2 cellular contexts compared by ENCODE assay signal in the genomic region with DNA sequence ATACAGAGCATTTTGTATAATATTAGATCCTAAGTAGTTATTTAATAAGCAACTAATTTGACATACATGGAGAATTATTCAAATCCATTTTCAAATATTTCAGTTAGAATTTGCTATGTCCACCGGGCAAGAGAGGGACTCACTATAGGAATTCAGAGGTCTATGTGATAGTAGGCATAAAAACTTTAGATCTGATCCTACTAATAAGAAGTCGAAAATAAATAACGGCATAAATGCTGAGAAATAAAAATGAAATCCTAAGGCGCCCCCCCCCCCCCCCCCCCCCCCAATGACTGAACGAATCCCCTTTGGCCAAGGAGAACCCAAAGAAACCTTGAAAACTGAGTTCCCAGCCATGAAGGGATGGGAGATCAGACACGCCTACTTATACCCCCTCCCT.
TF ChIP-seq lines count a peak whose summit lies in the region.

No MANE protein-coding gene starts in this region.

TF ChIP-seq in HepG2, 621 proteins besides CTCF, POLR2A, EP300 and RAD21 (continued from another document):
- TF ChIP-seq, protein P1, sequence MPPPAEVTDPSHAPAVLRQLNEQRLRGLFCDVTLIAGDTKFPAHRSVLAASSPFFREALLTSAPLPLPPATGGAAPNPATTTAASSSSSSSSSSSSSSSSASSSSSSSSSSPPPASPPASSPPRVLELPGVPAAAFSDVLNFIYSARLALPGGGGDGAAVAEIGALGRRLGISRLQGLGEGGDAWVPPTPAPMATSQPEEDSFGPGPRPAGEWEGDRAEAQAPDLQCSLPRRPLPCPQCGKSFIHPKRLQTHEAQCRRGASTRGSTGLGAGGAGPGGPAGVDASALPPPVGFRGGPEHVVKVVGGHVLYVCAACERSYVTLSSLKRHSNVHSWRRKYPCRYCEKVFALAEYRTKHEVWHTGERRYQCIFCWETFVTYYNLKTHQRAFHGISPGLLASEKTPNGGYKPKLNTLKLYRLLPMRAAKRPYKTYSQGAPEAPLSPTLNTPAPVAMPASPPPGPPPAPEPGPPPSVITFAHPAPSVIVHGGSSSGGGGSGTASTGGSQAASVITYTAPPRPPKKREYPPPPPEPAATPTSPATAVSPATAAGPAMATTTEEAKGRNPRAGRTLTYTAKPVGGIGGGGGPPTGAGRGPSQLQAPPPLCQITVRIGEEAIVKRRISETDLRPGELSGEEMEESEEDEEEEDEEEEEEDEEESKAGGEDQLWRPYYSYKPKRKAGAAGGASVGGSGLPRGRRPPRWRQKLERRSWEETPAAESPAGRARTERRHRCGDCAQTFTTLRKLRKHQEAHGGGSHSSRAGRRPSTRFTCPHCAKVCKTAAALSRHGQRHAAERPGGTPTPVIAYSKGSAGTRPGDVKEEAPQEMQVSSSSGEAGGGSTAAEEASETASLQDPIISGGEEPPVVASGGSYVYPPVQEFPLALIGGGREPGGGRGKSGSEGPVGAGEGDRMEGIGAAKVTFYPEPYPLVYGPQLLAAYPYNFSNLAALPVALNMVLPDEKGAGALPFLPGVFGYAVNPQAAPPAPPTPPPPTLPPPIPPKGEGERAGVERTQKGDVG (CRISPR knock-in tag; IDR thresholded peaks at IDR 0.05; ENCODE audit: borderline replicate concordance) = no peak
- TF ChIP-seq SUZ12 (IDR thresholded peaks at IDR 0.05; ENCODE audit: low read depth, low read length) = no peak

TF ChIP-seq in K562, 482 proteins besides CTCF, POLR2A, EP300 and RAD21 (continued from another document):
- no peak for TF ChIP-seq ZNF740 (CRISPR knock-in tag; IDR thresholded peaks at IDR 0.05)
- TF ChIP-seq ZNF740 (tag; IDR thresholded peaks at IDR 0.05) = 0 out of 4 replicates have a peak, but pooled peaks of 1 of the 2 experiments have one; percentile 47
- TF ChIP-seq NCOA2 (IDR thresholded peaks at IDR 0.05; ENCODE audit: partially characterized antibody in 2 of 2) = no peak
- no peak for TF ChIP-seq ZNF354B (CRISPR knock-in tag; IDR thresholded peaks at IDR 0.05)
- no peak for TF ChIP-seq ZSCAN32 (CRISPR knock-in tag; IDR thresholded peaks at IDR 0.05)
- no peak for TF ChIP-seq EP400 (IDR thresholded peaks at IDR 0.05)
- TF ChIP-seq ZNF717 (CRISPR knock-in tag; IDR thresholded peaks at IDR 0.05) = no peak
- TF ChIP-seq, protein P2, sequence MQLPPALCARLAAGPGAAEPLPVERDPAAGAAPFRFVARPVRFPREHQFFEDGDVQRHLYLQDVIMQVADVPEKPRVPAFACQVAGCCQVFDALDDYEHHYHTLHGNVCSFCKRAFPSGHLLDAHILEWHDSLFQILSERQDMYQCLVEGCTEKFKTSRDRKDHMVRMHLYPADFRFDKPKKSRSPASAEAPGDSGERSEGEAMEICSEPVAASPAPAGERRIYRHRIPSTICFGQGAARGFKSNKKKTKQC (CRISPR knock-in tag; IDR thresholded peaks at IDR 0.05) = no peak
- peak; percentile 94 for TF ChIP-seq HNRNPK (IDR thresholded peaks at IDR 0.05; ENCODE audit: low read depth, low read length, poor library complexity, severe bottlenecking)
- no peak for TF ChIP-seq SNRNP70 (optimal IDR thresholded peaks at IDR 0.05; ENCODE audit: low read depth, low read length)
- TF ChIP-seq KAT2B (IDR thresholded peaks at IDR 0.05; ENCODE audit: low read depth, low read length) = no peak
- no peak for TF ChIP-seq GMEB1 (CRISPR knock-in tag; IDR thresholded peaks at IDR 0.05)
- TF ChIP-seq ESRRB (CRISPR knock-in tag; IDR thresholded peaks at IDR 0.05; ENCODE audit: borderline replicate concordance) = no peak
- TF ChIP-seq BCOR (IDR thresholded peaks at IDR 0.05) = no peak
- TF ChIP-seq PCBP2 (IDR thresholded peaks at IDR 0.05; ENCODE audit: low read depth, low read length, poor library complexity, severe bottlenecking) = peak; percentile 62
- no peak for TF ChIP-seq FOXK1 (CRISPR knock-in tag; IDR thresholded peaks at IDR 0.05; ENCODE audit: borderline replicate concordance)
- no peak for TF ChIP-seq PTRF (tag; IDR thresholded peaks at IDR 0.05)
- TF ChIP-seq JUN (IDR thresholded peaks at IDR 0.05; ENCODE audit: borderline replicate concordance, low read depth, low read length) = no peak
- TF ChIP-seq JUN (CRISPR knock-in tag; IDR thresholded peaks at IDR 0.05; ENCODE audit: borderline replicate concordance) = no peak
- no peak for TF ChIP-seq SMARCE1 (IDR thresholded peaks at IDR 0.05)
- no peak for TF ChIP-seq ZBED1 (IDR thresholded peaks at IDR 0.05)
- TF ChIP-seq, protein P3, sequence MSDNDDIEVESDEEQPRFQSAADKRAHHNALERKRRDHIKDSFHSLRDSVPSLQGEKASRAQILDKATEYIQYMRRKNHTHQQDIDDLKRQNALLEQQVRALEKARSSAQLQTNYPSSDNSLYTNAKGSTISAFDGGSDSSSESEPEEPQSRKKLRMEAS (CRISPR knock-in tag; IDR thresholded peaks at IDR 0.05) = no peak
- TF ChIP-seq BCL6 (CRISPR knock-in tag; IDR thresholded peaks at IDR 0.05) = no peak
- TF ChIP-seq NBN (IDR thresholded peaks at IDR 0.05; ENCODE audit: low read depth) = no peak
- no peak for TF ChIP-seq GTF2E2 (tag; IDR thresholded peaks at IDR 0.05)
- TF ChIP-seq, protein P4, sequence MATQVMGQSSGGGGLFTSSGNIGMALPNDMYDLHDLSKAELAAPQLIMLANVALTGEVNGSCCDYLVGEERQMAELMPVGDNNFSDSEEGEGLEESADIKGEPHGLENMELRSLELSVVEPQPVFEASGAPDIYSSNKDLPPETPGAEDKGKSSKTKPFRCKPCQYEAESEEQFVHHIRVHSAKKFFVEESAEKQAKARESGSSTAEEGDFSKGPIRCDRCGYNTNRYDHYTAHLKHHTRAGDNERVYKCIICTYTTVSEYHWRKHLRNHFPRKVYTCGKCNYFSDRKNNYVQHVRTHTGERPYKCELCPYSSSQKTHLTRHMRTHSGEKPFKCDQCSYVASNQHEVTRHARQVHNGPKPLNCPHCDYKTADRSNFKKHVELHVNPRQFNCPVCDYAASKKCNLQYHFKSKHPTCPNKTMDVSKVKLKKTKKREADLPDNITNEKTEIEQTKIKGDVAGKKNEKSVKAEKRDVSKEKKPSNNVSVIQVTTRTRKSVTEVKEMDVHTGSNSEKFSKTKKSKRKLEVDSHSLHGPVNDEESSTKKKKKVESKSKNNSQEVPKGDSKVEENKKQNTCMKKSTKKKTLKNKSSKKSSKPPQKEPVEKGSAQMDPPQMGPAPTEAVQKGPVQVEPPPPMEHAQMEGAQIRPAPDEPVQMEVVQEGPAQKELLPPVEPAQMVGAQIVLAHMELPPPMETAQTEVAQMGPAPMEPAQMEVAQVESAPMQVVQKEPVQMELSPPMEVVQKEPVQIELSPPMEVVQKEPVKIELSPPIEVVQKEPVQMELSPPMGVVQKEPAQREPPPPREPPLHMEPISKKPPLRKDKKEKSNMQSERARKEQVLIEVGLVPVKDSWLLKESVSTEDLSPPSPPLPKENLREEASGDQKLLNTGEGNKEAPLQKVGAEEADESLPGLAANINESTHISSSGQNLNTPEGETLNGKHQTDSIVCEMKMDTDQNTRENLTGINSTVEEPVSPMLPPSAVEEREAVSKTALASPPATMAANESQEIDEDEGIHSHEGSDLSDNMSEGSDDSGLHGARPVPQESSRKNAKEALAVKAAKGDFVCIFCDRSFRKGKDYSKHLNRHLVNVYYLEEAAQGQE (CRISPR knock-in tag; IDR thresholded peaks at IDR 0.05; ENCODE audit: low read depth) = no peak
